In the genomic region with DNA sequence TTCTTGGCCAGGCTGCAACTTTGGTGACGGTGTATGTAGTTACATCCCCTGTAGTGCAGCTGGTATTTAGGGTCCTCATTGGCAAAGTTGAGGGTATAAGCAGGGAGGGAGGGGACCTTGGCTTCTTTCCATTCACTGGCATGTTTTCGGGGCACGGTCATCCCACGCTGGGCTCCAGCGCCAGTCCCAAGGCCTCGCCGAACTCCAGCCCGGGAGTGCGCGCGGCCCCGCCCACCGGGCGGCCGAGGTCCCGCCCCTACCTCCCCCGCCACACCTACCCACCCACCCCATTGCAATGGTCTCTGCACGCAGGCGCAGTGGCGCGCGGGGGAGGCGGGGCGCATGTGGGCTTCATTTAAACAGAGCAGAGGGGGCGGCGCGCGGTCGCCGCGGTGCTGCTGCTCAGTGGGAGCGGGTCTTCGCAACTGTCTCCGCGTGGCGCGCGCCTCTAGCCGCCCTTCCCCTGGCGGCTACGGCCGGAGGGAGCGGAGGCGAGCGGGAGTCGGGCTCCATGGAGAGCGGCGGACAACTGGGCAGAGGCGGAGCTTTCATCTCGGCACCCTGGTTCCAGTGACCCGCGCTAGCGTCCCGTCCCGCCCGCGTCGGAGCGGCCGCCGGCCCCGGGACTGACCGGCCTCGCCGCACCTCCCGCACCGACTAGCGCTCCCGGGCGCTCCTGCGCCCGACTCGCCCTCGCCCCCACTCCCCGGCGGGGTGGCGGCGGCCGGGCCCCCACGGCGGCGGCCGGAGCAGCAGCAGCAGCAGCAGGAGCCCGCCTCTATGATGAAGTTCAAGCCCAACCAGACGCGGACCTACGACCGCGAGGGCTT, we compare ENCODE assay signal across 2 cellular contexts.
A peak's percentile ranks its signal among the peaks of the same experiment; 100 is the strongest.
TF ChIP-seq lines count a peak whose summit lies in the region.

Gene NUDT4 (plus strand): TSS at position 383 of the 830 bp plus-strand sequence. CDS start 398 bp downstream, at position 781.

TF ChIP-seq in IMR-90, 13 proteins besides CTCF, POLR2A, EP300 and RAD21:
- TF ChIP-seq MXI1 (IDR thresholded peaks at IDR 0.05; ENCODE audit: borderline replicate concordance, low read depth, low read length) (peak; percentile 54; the same call in 1 of the 2 replicates), MAZ (IDR thresholded peaks at IDR 0.05; ENCODE audit: borderline replicate concordance, low read depth, low read length) (peak; percentile 32; the same call in 1 of the 2 replicates)

TF ChIP-seq in endothelial cell of umbilical vein, 7 proteins besides CTCF, POLR2A, EP300 and RAD21:
- peak; percentile 41 for TF ChIP-seq MAX (IDR thresholded peaks at IDR 0.05; ENCODE audit: insufficient read depth, insufficient read length)
- TF ChIP-seq POLR2AphosphoS5 (IDR thresholded peaks at IDR 0.05; ENCODE audit: insufficient read depth, low read depth, low read length), result peak; percentile 92
